ENCODE assay signal across 1 cellular context in the genomic region with DNA sequence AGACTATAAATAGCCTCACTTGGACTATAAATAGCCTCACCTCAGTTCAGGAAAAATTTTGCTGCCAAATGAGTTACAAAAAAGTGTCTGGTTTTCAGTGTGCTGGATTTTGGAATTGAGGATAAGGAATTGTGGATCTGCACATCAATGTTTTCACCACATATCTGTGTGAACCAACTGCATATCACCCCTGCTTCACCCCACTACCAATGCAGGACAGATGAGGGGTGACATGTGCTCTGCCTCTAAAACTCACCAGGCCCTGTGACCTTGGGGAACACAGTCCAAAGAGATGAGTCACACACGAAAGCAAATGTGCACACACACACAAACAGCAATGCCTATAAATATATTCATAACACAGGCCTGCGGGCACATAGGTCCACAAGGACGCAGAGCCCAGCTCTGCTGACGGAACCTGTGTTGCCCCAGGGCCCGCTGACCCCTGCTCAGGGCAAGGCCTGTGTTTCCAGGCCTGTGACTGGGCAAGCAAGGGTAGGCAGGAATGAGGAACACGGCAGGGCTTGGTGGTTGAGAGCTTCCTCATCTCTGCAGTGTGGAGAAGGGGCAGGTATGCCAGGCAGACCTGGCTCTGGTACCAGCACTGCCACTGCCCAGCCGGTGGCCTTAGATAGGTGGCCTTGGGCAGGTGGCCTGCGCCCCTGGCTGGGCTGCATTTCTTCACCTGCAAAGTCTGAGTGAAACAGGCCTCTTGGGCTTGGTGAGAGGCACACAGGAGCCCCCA.
A peak's percentile ranks its signal among the peaks of the same experiment; 100 is the strongest.
TF ChIP-seq lines count a peak whose summit lies in the region.

No MANE protein-coding gene starts in this region.

TF ChIP-seq in HepG2, 621 proteins besides CTCF, POLR2A, EP300 and RAD21 (continued from another document and continues in another):
- TF ChIP-seq SNAI1 (CRISPR knock-in tag; IDR thresholded peaks at IDR 0.05; ENCODE audit: borderline replicate concordance) (no peak), ZFX (CRISPR knock-in tag; IDR thresholded peaks at IDR 0.05; ENCODE audit: low read depth) (peak; percentile 94), SNRNP70 (IDR thresholded peaks at IDR 0.05; ENCODE audit: low read depth, low read length) (no peak), ZSCAN22 (CRISPR knock-in tag; IDR thresholded peaks at IDR 0.05) (no peak), SETDB1 (CRISPR knock-in tag; IDR thresholded peaks at IDR 0.05; ENCODE audit: borderline replicate concordance) (no peak), ZNF777 (CRISPR knock-in tag; IDR thresholded peaks at IDR 0.05) (no peak), DR1 (CRISPR knock-in tag; IDR thresholded peaks at IDR 0.05) (no peak), ARNT2 (CRISPR knock-in tag; IDR thresholded peaks at IDR 0.05; ENCODE audit: low read depth) (no peak), TAF1 (CRISPR knock-in tag; IDR thresholded peaks at IDR 0.05) (0 out of 2 replicates have a peak, but pooled peaks have one; percentile 24), ELF4 (CRISPR knock-in tag; IDR thresholded peaks at IDR 0.05; ENCODE audit: borderline replicate concordance) (no peak), KDM2A (CRISPR knock-in tag; IDR thresholded peaks at IDR 0.05; ENCODE audit: borderline replicate concordance, low read depth) (peak; percentile 78), RNF2 (conservative IDR thresholded peaks at IDR 0.05; ENCODE audit: low read depth) (no peak), SAP130 (CRISPR knock-in tag; IDR thresholded peaks at IDR 0.05; ENCODE audit: low read depth) (peak; percentile 86), YY1 (IDR thresholded peaks at IDR 0.05; ENCODE audit: insufficient read depth, insufficient replicate concordance, low read depth, low read length) (peak; percentile 19), CBX1 (IDR thresholded peaks at IDR 0.05; ENCODE audit: low read depth) (no peak), TBX2 (CRISPR knock-in tag; IDR thresholded peaks at IDR 0.05; ENCODE audit: borderline replicate concordance) (peak; percentile 41; the same call in 1 of the 2 replicates), KDM3A (CRISPR knock-in tag; IDR thresholded peaks at IDR 0.05; ENCODE audit: low read depth) (no peak; the same call in 1 of the 2 replicates), AKAP8 (CRISPR knock-in tag; IDR thresholded peaks at IDR 0.05) (no peak), ZNF572 (CRISPR knock-in tag; IDR thresholded peaks at IDR 0.05) (peak; percentile 65; the same call in 1 of the 2 replicates), KDM6A (CRISPR knock-in tag; IDR thresholded peaks at IDR 0.05; ENCODE audit: low read depth) (no peak), DMAP1 (CRISPR knock-in tag; IDR thresholded peaks at IDR 0.05) (0 out of 2 replicates have a peak, but pooled peaks have one; percentile 47), NCOA1 (CRISPR knock-in tag; IDR thresholded peaks at IDR 0.05) (0 out of 2 replicates have a peak, but pooled peaks have one; percentile 42), ZNF672 (CRISPR knock-in tag; IDR thresholded peaks at IDR 0.05) (no peak), CAMTA2 (CRISPR knock-in tag; IDR thresholded peaks at IDR 0.05; ENCODE audit: borderline replicate concordance) (no peak), ZNF772 (CRISPR knock-in tag; IDR thresholded peaks at IDR 0.05) (no peak), HHEX (CRISPR knock-in tag; IDR thresholded peaks at IDR 0.05) (no peak), RORA (CRISPR knock-in tag; IDR thresholded peaks at IDR 0.05) (no peak), ZBTB26 (CRISPR knock-in tag; IDR thresholded peaks at IDR 0.05; ENCODE audit: borderline replicate concordance) (0 out of 2 replicates have a peak, but pooled peaks have one; percentile 18), ZSCAN20 (CRISPR knock-in tag; IDR thresholded peaks at IDR 0.05; ENCODE audit: borderline replicate concordance) (no peak), HOXA9 (CRISPR knock-in tag; IDR thresholded peaks at IDR 0.05; ENCODE audit: borderline replicate concordance) (no peak), ZNF543 (CRISPR knock-in tag; IDR thresholded peaks at IDR 0.05) (no peak), TCF7L2 (IDR thresholded peaks at IDR 0.05; ENCODE audit: low read depth, low read length) (no peak), ZBTB39 (CRISPR knock-in tag; IDR thresholded peaks at IDR 0.05) (no peak), DNMT1 (CRISPR knock-in tag; IDR thresholded peaks at IDR 0.05) (no peak), CREM (IDR thresholded peaks at IDR 0.05) (peak; percentile 33), CREM (CRISPR knock-in tag; IDR thresholded peaks at IDR 0.05) (no peak), NFKB2 (CRISPR knock-in tag; IDR thresholded peaks at IDR 0.05; ENCODE audit: borderline replicate concordance) (0 out of 2 replicates have a peak, but pooled peaks have one; percentile 74), AHR (CRISPR knock-in tag; IDR thresholded peaks at IDR 0.05) (no peak), PHF8 (CRISPR knock-in tag; IDR thresholded peaks at IDR 0.05) (peak; percentile 40; the same call in 1 of the 2 replicates), TEAD3 (CRISPR knock-in tag; optimal IDR thresholded peaks at IDR 0.05; ENCODE audit: borderline replicate concordance) (peak; percentile 91), ZFP1 (CRISPR knock-in tag; IDR thresholded peaks at IDR 0.05) (no peak), RBAK (CRISPR knock-in tag; IDR thresholded peaks at IDR 0.05) (0 out of 2 replicates have a peak, but pooled peaks have one; percentile 11), ATAD3A (CRISPR knock-in tag; IDR thresholded peaks at IDR 0.05) (no peak), REL (CRISPR knock-in tag; conservative IDR thresholded peaks at IDR 0.05) (no peak), ISL2 (CRISPR knock-in tag; IDR thresholded peaks at IDR 0.05) (no peak)
- TF ChIP-seq, protein P1, sequence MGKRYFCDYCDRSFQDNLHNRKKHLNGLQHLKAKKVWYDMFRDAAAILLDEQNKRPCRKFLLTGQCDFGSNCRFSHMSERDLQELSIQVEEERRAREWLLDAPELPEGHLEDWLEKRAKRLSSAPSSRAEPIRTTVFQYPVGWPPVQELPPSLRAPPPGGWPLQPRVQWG (CRISPR knock-in tag; IDR thresholded peaks at IDR 0.05; ENCODE audit: borderline replicate concordance, low read depth): no peak
- TF ChIP-seq, protein P2, sequence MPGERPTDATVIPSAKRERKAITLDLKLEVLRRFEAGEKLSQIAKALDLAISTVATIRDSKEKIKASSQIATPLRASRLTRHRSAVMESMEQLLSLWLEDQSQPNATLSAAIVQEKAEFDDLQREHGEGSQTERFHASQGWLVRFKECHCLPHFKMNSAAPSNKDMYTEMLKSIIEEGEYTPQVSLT (CRISPR knock-in tag; IDR thresholded peaks at IDR 0.05; ENCODE audit: borderline replicate concordance, low read depth): no peak
- TF ChIP-seq, protein P3, sequence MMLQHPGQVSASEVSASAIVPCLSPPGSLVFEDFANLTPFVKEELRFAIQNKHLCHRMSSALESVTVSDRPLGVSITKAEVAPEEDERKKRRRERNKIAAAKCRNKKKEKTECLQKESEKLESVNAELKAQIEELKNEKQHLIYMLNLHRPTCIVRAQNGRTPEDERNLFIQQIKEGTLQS (CRISPR knock-in tag; IDR thresholded peaks at IDR 0.05): peak; percentile 81
- TF ChIP-seq, protein P4, sequence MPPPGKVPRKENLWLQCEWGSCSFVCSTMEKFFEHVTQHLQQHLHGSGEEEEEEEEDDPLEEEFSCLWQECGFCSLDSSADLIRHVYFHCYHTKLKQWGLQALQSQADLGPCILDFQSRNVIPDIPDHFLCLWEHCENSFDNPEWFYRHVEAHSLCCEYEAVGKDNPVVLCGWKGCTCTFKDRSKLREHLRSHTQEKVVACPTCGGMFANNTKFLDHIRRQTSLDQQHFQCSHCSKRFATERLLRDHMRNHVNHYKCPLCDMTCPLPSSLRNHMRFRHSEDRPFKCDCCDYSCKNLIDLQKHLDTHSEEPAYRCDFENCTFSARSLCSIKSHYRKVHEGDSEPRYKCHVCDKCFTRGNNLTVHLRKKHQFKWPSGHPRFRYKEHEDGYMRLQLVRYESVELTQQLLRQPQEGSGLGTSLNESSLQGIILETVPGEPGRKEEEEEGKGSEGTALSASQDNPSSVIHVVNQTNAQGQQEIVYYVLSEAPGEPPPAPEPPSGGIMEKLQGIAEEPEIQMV (CRISPR knock-in tag; IDR thresholded peaks at IDR 0.05; ENCODE audit: low read depth): no peak
- TF ChIP-seq, protein P5, sequence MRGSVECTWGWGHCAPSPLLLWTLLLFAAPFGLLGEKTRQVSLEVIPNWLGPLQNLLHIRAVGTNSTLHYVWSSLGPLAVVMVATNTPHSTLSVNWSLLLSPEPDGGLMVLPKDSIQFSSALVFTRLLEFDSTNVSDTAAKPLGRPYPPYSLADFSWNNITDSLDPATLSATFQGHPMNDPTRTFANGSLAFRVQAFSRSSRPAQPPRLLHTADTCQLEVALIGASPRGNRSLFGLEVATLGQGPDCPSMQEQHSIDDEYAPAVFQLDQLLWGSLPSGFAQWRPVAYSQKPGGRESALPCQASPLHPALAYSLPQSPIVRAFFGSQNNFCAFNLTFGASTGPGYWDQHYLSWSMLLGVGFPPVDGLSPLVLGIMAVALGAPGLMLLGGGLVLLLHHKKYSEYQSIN (CRISPR knock-in tag; IDR thresholded peaks at IDR 0.05; ENCODE audit: borderline replicate concordance): no peak
- TF ChIP-seq, protein P6, sequence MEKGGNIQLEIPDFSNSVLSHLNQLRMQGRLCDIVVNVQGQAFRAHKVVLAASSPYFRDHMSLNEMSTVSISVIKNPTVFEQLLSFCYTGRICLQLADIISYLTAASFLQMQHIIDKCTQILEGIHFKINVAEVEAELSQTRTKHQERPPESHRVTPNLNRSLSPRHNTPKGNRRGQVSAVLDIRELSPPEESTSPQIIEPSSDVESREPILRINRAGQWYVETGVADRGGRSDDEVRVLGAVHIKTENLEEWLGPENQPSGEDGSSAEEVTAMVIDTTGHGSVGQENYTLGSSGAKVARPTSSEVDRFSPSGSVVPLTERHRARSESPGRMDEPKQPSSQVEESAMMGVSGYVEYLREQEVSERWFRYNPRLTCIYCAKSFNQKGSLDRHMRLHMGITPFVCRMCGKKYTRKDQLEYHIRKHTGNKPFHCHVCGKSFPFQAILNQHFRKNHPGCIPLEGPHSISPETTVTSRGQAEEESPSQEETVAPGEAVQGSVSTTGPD (CRISPR knock-in tag; IDR thresholded peaks at IDR 0.05): no peak
- TF ChIP-seq, protein P7, sequence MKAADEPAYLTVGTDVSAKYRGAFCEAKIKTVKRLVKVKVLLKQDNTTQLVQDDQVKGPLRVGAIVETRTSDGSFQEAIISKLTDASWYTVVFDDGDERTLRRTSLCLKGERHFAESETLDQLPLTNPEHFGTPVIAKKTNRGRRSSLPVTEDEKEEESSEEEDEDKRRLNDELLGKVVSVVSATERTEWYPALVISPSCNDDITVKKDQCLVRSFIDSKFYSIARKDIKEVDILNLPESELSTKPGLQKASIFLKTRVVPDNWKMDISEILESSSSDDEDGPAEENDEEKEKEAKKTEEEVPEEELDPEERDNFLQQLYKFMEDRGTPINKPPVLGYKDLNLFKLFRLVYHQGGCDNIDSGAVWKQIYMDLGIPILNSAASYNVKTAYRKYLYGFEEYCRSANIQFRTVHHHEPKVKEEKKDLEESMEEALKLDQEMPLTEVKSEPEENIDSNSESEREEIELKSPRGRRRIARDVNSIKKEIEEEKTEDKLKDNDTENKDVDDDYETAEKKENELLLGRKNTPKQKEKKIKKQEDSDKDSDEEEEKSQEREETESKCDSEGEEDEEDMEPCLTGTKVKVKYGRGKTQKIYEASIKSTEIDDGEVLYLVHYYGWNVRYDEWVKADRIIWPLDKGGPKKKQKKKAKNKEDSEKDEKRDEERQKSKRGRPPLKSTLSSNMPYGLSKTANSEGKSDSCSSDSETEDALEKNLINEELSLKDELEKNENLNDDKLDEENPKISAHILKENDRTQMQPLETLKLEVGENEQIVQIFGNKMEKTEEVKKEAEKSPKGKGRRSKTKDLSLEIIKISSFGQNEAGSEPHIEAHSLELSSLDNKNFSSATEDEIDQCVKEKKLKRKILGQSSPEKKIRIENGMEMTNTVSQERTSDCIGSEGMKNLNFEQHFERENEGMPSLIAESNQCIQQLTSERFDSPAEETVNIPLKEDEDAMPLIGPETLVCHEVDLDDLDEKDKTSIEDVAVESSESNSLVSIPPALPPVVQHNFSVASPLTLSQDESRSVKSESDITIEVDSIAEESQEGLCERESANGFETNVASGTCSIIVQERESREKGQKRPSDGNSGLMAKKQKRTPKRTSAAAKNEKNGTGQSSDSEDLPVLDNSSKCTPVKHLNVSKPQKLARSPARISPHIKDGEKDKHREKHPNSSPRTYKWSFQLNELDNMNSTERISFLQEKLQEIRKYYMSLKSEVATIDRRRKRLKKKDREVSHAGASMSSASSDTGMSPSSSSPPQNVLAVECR (CRISPR knock-in tag; IDR thresholded peaks at IDR 0.05; ENCODE audit: borderline replicate concordance): peak; percentile 53; the same call in 1 of the 2 replicates
- TF ChIP-seq, protein P8, sequence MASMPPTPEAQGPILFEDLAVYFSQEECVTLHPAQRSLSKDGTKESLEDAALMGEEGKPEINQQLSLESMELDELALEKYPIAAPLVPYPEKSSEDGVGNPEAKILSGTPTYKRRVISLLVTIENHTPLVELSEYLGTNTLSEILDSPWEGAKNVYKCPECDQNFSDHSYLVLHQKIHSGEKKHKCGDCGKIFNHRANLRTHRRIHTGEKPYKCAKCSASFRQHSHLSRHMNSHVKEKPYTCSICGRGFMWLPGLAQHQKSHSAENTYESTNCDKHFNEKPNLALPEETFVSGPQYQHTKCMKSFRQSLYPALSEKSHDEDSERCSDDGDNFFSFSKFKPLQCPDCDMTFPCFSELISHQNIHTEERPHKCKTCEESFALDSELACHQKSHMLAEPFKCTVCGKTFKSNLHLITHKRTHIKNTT (CRISPR knock-in tag; IDR thresholded peaks at IDR 0.05): no peak
- TF ChIP-seq, protein P9, sequence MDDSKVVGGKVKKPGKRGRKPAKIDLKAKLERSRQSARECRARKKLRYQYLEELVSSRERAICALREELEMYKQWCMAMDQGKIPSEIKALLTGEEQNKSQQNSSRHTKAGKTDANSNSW (CRISPR knock-in tag; IDR thresholded peaks at IDR 0.05; ENCODE audit: borderline replicate concordance): no peak
